8 cellular contexts compared by ENCODE assay signal in genomic region chr10:35300063-35300699, GRCh38. TPM values are rescaled to one million over a fixed set of nuclear protein-coding genes. Genes with fewer than 3 reads are reported as not detected.
DNase-seq lines count a peak whose midpoint lies in the region; ATAC-seq, FAIRE-seq and TF ChIP-seq lines count a peak whose summit lies in the region.

No MANE protein-coding gene starts in this region.

- H3K27ac ChIP-seq in keratinocyte (ENCODE audit: control insufficient read depth, insufficient read depth, low read length) (peak overlapping the region; percentile 66), A673 (ENCODE audit: low read depth, low read length, poor library complexity, severe bottlenecking) (no peak overlapping the region)

- dilution Hi-C loops in keratinocyte (cut with MboI; ENCODE audit: extremely low pct_ligation_motif_present, low sequenced_read_pairs): no loop called here

- TF ChIP-seq CTCF in keratinocyte (optimal IDR thresholded peaks at IDR 0.05 in 1 of 3, IDR thresholded peaks at IDR 0.05 in 1 of 3, conservative IDR thresholded peaks at IDR 0.05 in 1 of 3; ENCODE audit: extremely low read depth in 1 of 3, insufficient read depth in 2 of 3, low read length in 3 of 3): no peak
- TF ChIP-seq CTCF in A673 (conservative IDR thresholded peaks at IDR 0.05; ENCODE audit: low read depth, low read length): no peak

- peak overlapping the region; percentile 73 for H2AFZ ChIP-seq in keratinocyte (ENCODE audit: control insufficient read depth, low read length)

- no peaks in the 10 kb centered on the region for H3K9me1 ChIP-seq in keratinocyte (ENCODE audit: control insufficient read depth, extremely low read depth, insufficient read depth, low read length)

- BruUV-seq in A673 (replicated peaks; lab: Mats Ljungman, UMichigan): no TSS peak

- H3K9ac ChIP-seq in keratinocyte (ENCODE audit: control insufficient read depth, extremely low read depth, insufficient read depth, low read length): peak overlapping the region; percentile 48

- H3K36me3 ChIP-seq in keratinocyte (ENCODE audit: control insufficient read depth in 2 of 2, extremely low read depth in 1 of 2, insufficient read depth in 2 of 2, low read length in 2 of 2): no peaks in the 10 kb centered on the region
- no peaks in the 10 kb centered on the region for H3K36me3 ChIP-seq in A673 (ENCODE audit: insufficient read depth, low read length, poor library complexity, severe bottlenecking)

- intact Hi-C loops in A673 (cut with micrococcal nuclease; ENCODE audit: unreplicated experiment): no loop called here

- peak; percentile 92 for ATAC-seq in GM18873 (IDR thresholded peaks at IDR 0.05; ENCODE audit: low FRiP score, unreplicated experiment)
- ATAC-seq in HG03025 (IDR thresholded peaks at IDR 0.05; ENCODE audit: low FRiP score, unreplicated experiment): peak; percentile 99

- H3K4me2 ChIP-seq in keratinocyte (ENCODE audit: control insufficient read depth, extremely low read depth, insufficient read depth, low read depth, low read length): peak overlapping the region; percentile 67

- no peaks in the 10 kb centered on the region for H3K9me3 ChIP-seq in keratinocyte (ENCODE audit: control insufficient read depth, low read depth, low read length)
- H3K9me3 ChIP-seq in A673 (ENCODE audit: low read depth, low read length, poor library complexity, severe bottlenecking): peaks cover 7% of the 10 kb centered on the region

- DNase-seq in A172 (ENCODE audit: low spot score) (peak; percentile 91), RKO (ENCODE audit: low spot score) (peak; percentile 65), keratinocyte (ENCODE audit: low read depth, low spot score) (peak; percentile 77), A673 (ENCODE audit: low spot score) (no peak), middle frontal gyrus (ENCODE audit: extremely low spot score, low spot score) (no peak)
- DNase-seq in effector CD8-positive, alpha-beta T cell (lab: John Stamatoyannopoulos, UW): no peak

- no peaks in the 10 kb centered on the region for H3K79me2 ChIP-seq in keratinocyte (ENCODE audit: control insufficient read depth, insufficient read depth, low read length)

- H3K4me1 ChIP-seq in keratinocyte (ENCODE audit: control insufficient read depth, extremely low read depth, insufficient read depth, low read length): peaks cover 11% of the 10 kb centered on the region
- H3K4me1 ChIP-seq in A673 (ENCODE audit: insufficient read depth, low read length, poor library complexity, severe bottlenecking): peaks cover 7% of the 10 kb centered on the region

- H3K27me3 ChIP-seq in keratinocyte (ENCODE audit: control insufficient read depth, extremely low read depth, insufficient read depth, low read length) (no peaks in the 10 kb centered on the region), A673 (replicated peaks; ENCODE audit: insufficient read depth, low read depth, low read length, poor library complexity) (no peaks in the 10 kb centered on the region)

- CTCF ChIA-PET in A673 (lab: Charles Lee): no interaction called here

- no peak overlapping the region for H3K4me3 ChIP-seq in keratinocyte (ENCODE audit: control insufficient read depth in 2 of 3, extremely low read depth in 1 of 3, insufficient read depth in 2 of 3, low read depth in 1 of 3, low read length in 3 of 3)
- H3K4me3 ChIP-seq in A673 (ENCODE audit: low read depth, low read length, poor library complexity, severe bottlenecking): no peak overlapping the region

- peak; percentile 98 for FAIRE-seq in keratinocyte (lab: Jason Lieb, UNC)

- H4K20me1 ChIP-seq in keratinocyte (ENCODE audit: control insufficient read depth, extremely low read depth, insufficient read depth, low read length): no peaks in the 10 kb centered on the region

- POLR2A ChIA-PET in A673 (lab: Charles Lee; ENCODE audit: low non-redundant PET): no interaction called here

RNA-seq across cellular contexts. Expression of gene CCNY, which starts 36.1 kb away (rescaled TPM):
- total RNA-seq in A172 (2014; rRNA removed; shearing (Covaris generic)): 44.4 and 49.9 TPM in 2 replicates
- polyA plus RNA-seq in keratinocyte: 40.0 to 58.9 TPM (median 50.1 TPM) in 3 replicates
- 35.0 TPM for polyA plus RNA-seq in keratinocyte (2011; ENCODE audit: low read depth)
- 31.8 and 49.0 TPM in 2 replicates for polyA plus RNA-seq in keratinocyte (2011; cell fraction: cytosol; rRNA removed)
- 23.3 and 29.5 TPM in 2 replicates for polyA plus RNA-seq in keratinocyte (2011; cell fraction: nucleus; rRNA removed)
- polyA plus RNA-seq in keratinocyte (2012; ENCODE audit: low replicate concordance): 26.6 and 39.8 TPM in 2 replicates
- 29.2 to 69.7 TPM (median 55.5 TPM) in 3 replicates for polyA minus RNA-seq in keratinocyte
- polyA minus RNA-seq in keratinocyte (2011; cell fraction: cytosol; rRNA and poly(A)+ RNA removed): 27.0 TPM
- 15.9 and 27.5 TPM in 2 replicates for polyA minus RNA-seq in keratinocyte (2011; cell fraction: nucleus; rRNA and poly(A)+ RNA removed)
- total RNA-seq in A673 (2021): 84.8 and 85.8 TPM in 2 replicates

Comparison
In these comparisons a context has a peak if more than half of its experiments do, and no peak if none do; other contexts are left out.
1. DNase-seq: peak in A172 (single experiment), RKO (single experiment) and keratinocyte (single experiment); none in effector CD8-positive, alpha-beta T cell (single experiment), A673 (single experiment) and middle frontal gyrus (single experiment).